In the genomic region with DNA sequence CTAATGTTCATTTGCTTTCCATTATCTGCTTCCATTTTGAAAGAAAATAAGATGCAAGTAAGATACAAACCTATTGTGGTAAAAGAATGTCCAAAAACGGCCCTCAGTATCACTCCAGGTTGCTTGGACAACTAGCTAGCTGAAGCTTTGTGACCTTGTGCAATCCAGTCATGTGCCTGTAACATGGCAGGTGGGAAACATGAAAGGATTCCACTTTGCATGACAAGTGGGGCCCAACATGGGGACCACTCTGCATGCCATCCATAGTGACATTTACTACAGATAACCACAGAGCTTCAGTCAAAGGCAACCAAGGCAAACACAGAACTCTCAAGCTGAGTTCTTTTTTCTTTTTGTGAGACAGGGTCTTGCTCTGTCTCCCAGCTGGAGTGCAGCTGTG, we compare ENCODE assay signal across 17 cellular contexts.
"Had no signal": no experiment of that assay in that cellular context is flagged by ENCODE, and none has a peak within 500 bp of the region (broad histone marks: within the 10 kb centered on the region; RNA-seq: fewer than 3 reads in every experiment).

No MANE protein-coding gene starts in this region.

- H3K27me3 ChIP-seq: adrenal gland, body of pancreas, pancreas, stomach had no signal

- H3K4me1 ChIP-seq: body of pancreas, pancreas had no signal

- H3K27ac Mint-ChIP-seq: activated CD8-positive, alpha-beta T cell treated with anti-CD3 and anti-CD28 coated beads, Interleukin-2, amount 10 ng/mL, durations not matched to agents 7 days and 5 days; activated naive CD4-positive, alpha-beta T cell treated with anti-CD3 and anti-CD28 coated beads for 36 hours; nephron; WTC11 had no signal

- DNase-seq: activated CD4-positive, alpha-beta T cell treated with anti-CD3 and anti-CD28 coated beads for 48 hours; activated CD8-positive, alpha-beta memory T cell treated with anti-CD3 and anti-CD28 coated beads, Interleukin-2, amount 50 U/mL, for 48 hours; activated CD8-positive, alpha-beta T cell treated with anti-CD3 and anti-CD28 coated beads, Interleukin-2, amount 10 ng/mL, durations not matched to agents 7 days and 5 days; activated naive CD4-positive, alpha-beta T cell treated with anti-CD3 and anti-CD28 coated beads for 36 hours; adrenal gland; body of pancreas; hypothalamus; pancreas; stimulated activated CD4-positive, alpha-beta T cell treated with anti-CD3 and anti-CD28 coated beads, Interleukin-15, amount 100 ng/mL, for 24 hours; stimulated activated CD4-positive, alpha-beta T cell treated with anti-CD3 and anti-CD28 coated beads, Interleukin-4, amount 100 ng/mL, for 24 hours; stomach had no signal

- H3K4me3 ChIP-seq: body of pancreas, lung, pancreas, stomach had no signal

- H3K27ac ChIP-seq: body of pancreas, pancreas, stomach, thoracic aorta had no signal

- H3K9me3 ChIP-seq: adrenal gland, body of pancreas, pancreas, stomach, thoracic aorta had no signal

- H3K9me3 Mint-ChIP-seq: activated naive CD4-positive, alpha-beta T cell treated with anti-CD3 and anti-CD28 coated beads for 36 hours; activated T-helper 1 cell treated with anti-CD3 and anti-CD28 coated beads, Interleukin-12 subunit alpha, Interleukin-12 subunit beta, Interleukin-2, Interleukin-4 antibody, amounts not matched to agents 30 ng/mL and 10 ng/mL and 1 ng/mL, durations not matched to agents 14 hours and 24 hours and 36 hours; T-helper 1 cell treated with Interleukin-12 subunit alpha and Interleukin-12 subunit beta and Interleukin-4 antibody, amounts not matched to agents 30 μg/mL and 1 μg/mL, for 36 hours had no signal

- H3K4me3 Mint-ChIP-seq: activated naive CD4-positive, alpha-beta T cell treated with anti-CD3 and anti-CD28 coated beads for 36 hours; nephron; WTC11 had no signal

- H3K36me3 ChIP-seq: adrenal gland, pancreas, thoracic aorta had no signal
